In the genomic region with DNA sequence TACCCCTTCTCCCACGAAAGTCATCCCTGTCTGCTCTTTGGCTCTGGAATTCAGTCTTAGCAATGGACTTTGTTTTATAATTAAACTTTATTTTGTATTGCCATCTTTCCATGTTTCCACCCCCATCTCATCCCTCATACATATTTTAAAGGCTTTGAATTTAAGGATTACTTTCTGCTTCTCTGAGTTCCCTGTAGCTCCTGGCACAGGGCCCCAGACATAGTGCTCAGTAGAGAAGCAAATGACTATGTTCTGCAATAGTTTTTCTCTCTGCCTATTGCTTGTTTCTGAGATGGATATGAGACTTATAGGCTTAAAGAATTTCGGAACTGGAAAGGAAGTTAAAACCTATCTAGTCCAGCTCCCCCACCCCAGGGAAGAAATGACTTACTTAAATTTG, we compare ENCODE assay signal across 32 cellular contexts.
"Had no signal": no experiment of that assay in that cellular context is flagged by ENCODE, and none has a peak within 500 bp of the region (broad histone marks: within the 10 kb centered on the region; RNA-seq: fewer than 3 reads in every experiment).

No MANE protein-coding gene starts in this region.

- H3K9me3 Mint-ChIP-seq: activated CD4-positive, alpha-beta memory T cell treated with anti-CD3 and anti-CD28 coated beads, Interleukin-2, amount 10 ng/mL, durations not matched to agents 7 days and 5 days; activated CD4-positive, alpha-beta T cell treated with anti-CD3 and anti-CD28 coated beads, Interleukin-2, amount 10 ng/mL, durations not matched to agents 7 days and 5 days; activated T-cell treated with anti-CD3 and anti-CD28 coated beads, Interleukin-2, amount 50 U/mL, for 4 hours; activated T-helper 17 cell treated with anti-CD3 and anti-CD28 coated beads, Interleukin-2, amount 50 U/mL, for 72 hours; central memory CD8-positive, alpha-beta T cell; immature natural killer cell; nephron progenitor cell; T-helper 1 cell treated with Interleukin-12 subunit alpha and Interleukin-12 subunit beta and Interleukin-4 antibody, amounts not matched to agents 30 μg/mL and 1 μg/mL, for 36 hours had no signal

- H3K4me3 Mint-ChIP-seq: activated CD4-positive, alpha-beta memory T cell treated with anti-CD3 and anti-CD28 coated beads, Interleukin-2, amount 10 ng/mL, durations not matched to agents 7 days and 5 days; activated CD4-positive, alpha-beta T cell treated with anti-CD3 and anti-CD28 coated beads, Interleukin-2, amount 10 ng/mL, durations not matched to agents 7 days and 5 days; activated T-cell treated with anti-CD3 and anti-CD28 coated beads, Interleukin-2, amount 50 U/mL, for 4 hours; activated T-helper 17 cell treated with anti-CD3 and anti-CD28 coated beads, Interleukin-2, amount 50 U/mL, for 72 hours; central memory CD8-positive, alpha-beta T cell; immature natural killer cell; nephron progenitor cell; T-helper 1 cell treated with Interleukin-12 subunit alpha and Interleukin-12 subunit beta and Interleukin-4 antibody, amounts not matched to agents 30 μg/mL and 1 μg/mL, for 36 hours had no signal

- H3K27me3 Mint-ChIP-seq: activated CD4-positive, alpha-beta memory T cell treated with anti-CD3 and anti-CD28 coated beads, Interleukin-2, amount 10 ng/mL, durations not matched to agents 7 days and 5 days; activated CD4-positive, alpha-beta T cell treated with anti-CD3 and anti-CD28 coated beads, Interleukin-2, amount 10 ng/mL, durations not matched to agents 7 days and 5 days; activated T-helper 17 cell treated with anti-CD3 and anti-CD28 coated beads, Interleukin-2, amount 50 U/mL, for 72 hours; central memory CD8-positive, alpha-beta T cell; progenitor cell of endocrine pancreas had no signal

- H3K4me1 Mint-ChIP-seq: activated CD4-positive, alpha-beta memory T cell treated with anti-CD3 and anti-CD28 coated beads, Interleukin-2, amount 10 ng/mL, durations not matched to agents 7 days and 5 days; activated T-helper 17 cell treated with anti-CD3 and anti-CD28 coated beads, Interleukin-2, amount 50 U/mL, for 72 hours had no signal

- H3K27ac Mint-ChIP-seq: activated CD4-positive, alpha-beta memory T cell treated with anti-CD3 and anti-CD28 coated beads, Interleukin-2, amount 10 ng/mL, durations not matched to agents 7 days and 5 days; activated CD4-positive, alpha-beta T cell treated with anti-CD3 and anti-CD28 coated beads, Interleukin-2, amount 10 ng/mL, durations not matched to agents 7 days and 5 days; activated T-helper 17 cell treated with anti-CD3 and anti-CD28 coated beads, Interleukin-2, amount 50 U/mL, for 72 hours; nephron progenitor cell; progenitor cell of endocrine pancreas; T-helper 1 cell treated with Interleukin-12 subunit alpha and Interleukin-12 subunit beta and Interleukin-4 antibody, amounts not matched to agents 30 μg/mL and 1 μg/mL, for 36 hours had no signal

- H3K4me3 ChIP-seq: breast epithelium, lower lobe of right lung, ovary, thoracic aorta had no signal

- H3K9me3 ChIP-seq: breast epithelium, lower lobe of right lung, neutrophil, ovary, thoracic aorta had no signal

- H3K27ac ChIP-seq: epithelial cell of prostate, lower lobe of right lung, neutrophil, ovary, WERI-Rb-1 had no signal

- FAIRE-seq: colon, frontal cortex, kidney, urothelium cell line had no signal

- DNase-seq: activated CD4-positive, alpha-beta memory T cell treated with anti-CD3 and anti-CD28 coated beads, Interleukin-2, amount 10 ng/mL, durations not matched to agents 7 days and 5 days; activated CD4-positive, alpha-beta T cell treated with anti-CD3 and anti-CD28 coated beads, Interleukin-2, amount 10 ng/mL, durations not matched to agents 7 days and 5 days; activated CD4-positive, CD25-positive, alpha-beta regulatory T cell treated with anti-CD3 and anti-CD28 coated beads, Interleukin-2, amount 50 U/mL, for 72 hours; activated gamma-delta T cell treated with Interleukin-2 at 50 U/mL for 16 hours; activated naive CD4-positive, alpha-beta T cell treated with anti-CD3 and anti-CD28 coated beads, Interleukin-2, amount 50 U/mL, for 16 hours; activated T-cell treated with anti-CD3 and anti-CD28 coated beads, Interleukin-2, amount 50 U/mL, for 4 hours; amygdala; dermis blood vessel endothelial cell; effector CD4-positive, alpha-beta T cell; hypothalamus; immature natural killer cell; kidney; lower lobe of right lung; nephron progenitor cell; ovary; retina; stimulated activated CD4-positive, alpha-beta T cell treated with anti-CD3 and anti-CD28 coated beads, Interleukin-2, amount 100 ng/mL, for 48 hours; stimulated activated naive CD8-positive, alpha-beta T cell treated with anti-CD3 and anti-CD28 coated beads, Interleukin-15, Interleukin-2, amounts not matched to agents 100 U/mL and 50 U/mL, for 24 hours; T-helper 9 cell; trophoblast cell; WERI-Rb-1 had no signal

- ATAC-seq: activated T-cell treated with anti-CD3 and anti-CD28 coated beads, Interleukin-2, amount 50 U/mL, for 4 hours; activated T-helper 17 cell treated with anti-CD3 and anti-CD28 coated beads, Interleukin-2, amount 50 U/mL, for 72 hours; lower lobe of right lung; stimulated activated naive CD8-positive, alpha-beta T cell treated with anti-CD3 and anti-CD28 coated beads, Interleukin-15, Interleukin-2, amounts not matched to agents 100 U/mL and 50 U/mL, for 24 hours had no signal

- H3K27me3 ChIP-seq: breast epithelium, neutrophil, ovary had no signal

- H3K36me3 ChIP-seq: breast epithelium, lower lobe of right lung, neutrophil, ovary, thoracic aorta, WERI-Rb-1 had no signal
